ENCODE assay signal across 8 cellular contexts in genomic region chr12:62192486-62193250, GRCh38.
DNase-seq lines count a peak whose midpoint lies in the region; ATAC-seq lines count a peak whose summit lies in the region.

No MANE protein-coding gene starts in this region.

- H3K36me3 ChIP-seq in endocrine pancreas (ENCODE audit: control insufficient read depth, insufficient read depth, low read length): no peaks in the 10 kb centered on the region
- H3K36me3 ChIP-seq in mesendoderm (ENCODE audit: control insufficient read depth, insufficient read depth, low read length): no peaks in the 10 kb centered on the region

- H3K27me3 ChIP-seq in endocrine pancreas (ENCODE audit: control insufficient read depth, insufficient read depth, low read length) (peaks cover 12% of the 10 kb centered on the region), mesendoderm (ENCODE audit: insufficient read depth, low read length, poor library complexity) (peaks cover 17% of the 10 kb centered on the region)

- H3K18ac ChIP-seq in mesendoderm (ENCODE audit: low read length): no peak overlapping the region

- no peaks in the 10 kb centered on the region for H3K9me3 ChIP-seq in endocrine pancreas (ENCODE audit: control insufficient read depth, low read length)

- H2BK5ac ChIP-seq in mesendoderm (ENCODE audit: low read length): no peak overlapping the region

- no peak overlapping the region for H4K8ac ChIP-seq in mesendoderm (ENCODE audit: low read depth, low read length)

- H2AK5ac ChIP-seq in mesendoderm (ENCODE audit: low read length): no peak overlapping the region

- H3K23ac ChIP-seq in mesendoderm (ENCODE audit: low read length): no peak overlapping the region

- H3K9ac ChIP-seq in endocrine pancreas (ENCODE audit: control insufficient read depth, insufficient read depth, low read length) (no peak overlapping the region), mesendoderm (ENCODE audit: low read length) (no peak overlapping the region)

- no peak overlapping the region for H3K27ac ChIP-seq in mesendoderm (ENCODE audit: low read depth, low read length)

- DNase-seq in Caki2 (ENCODE audit: low read depth) (peak; percentile 67), NCI-H524 treated with DMSO at 0.1 percent for 48 hours (lab: John Stamatoyannopoulos, UW) (peak; percentile 70), mesendoderm (peak; percentile 92)
- peak; percentile 15 for DNase-seq in activated CD4-positive, alpha-beta T cell treated with anti-CD3 and anti-CD28 coated beads, Interleukin-2, amount 50 U/mL, for 4 hours
- peak; percentile 13 to 80 (median 48) for DNase-seq in stimulated activated naive CD4-positive, alpha-beta T cell (lab: John Stamatoyannopoulos, UW)

- no peak overlapping the region for H4K5ac ChIP-seq in mesendoderm (ENCODE audit: low read length)

- H3K4ac ChIP-seq in mesendoderm (ENCODE audit: low read depth, low read length): no peak overlapping the region

- H3K56ac ChIP-seq in mesendoderm (ENCODE audit: low read length): no peak overlapping the region

- H3K79me1 ChIP-seq in mesendoderm (ENCODE audit: low read length): no peaks in the 10 kb centered on the region

- in situ Hi-C loops in Caki2 (cut with HindIII; ENCODE audit: low pct_unique_long_range_greater_than_20kb, low sequenced_read_pairs): no loop called here

- H3K4me2 ChIP-seq in mesendoderm (ENCODE audit: low read length): peak overlapping the region; percentile 86

- no CpG with 5 or more reads among the region's 20 CpGs for WGBS in mesendoderm (ENCODE audit: extremely low coverage, insufficient coverage, low lambda C conversion rate)

- H2BK120ac ChIP-seq in mesendoderm (ENCODE audit: low read depth, low read length): no peak overlapping the region

- H3K4me3 ChIP-seq in endocrine pancreas (ENCODE audit: control insufficient read depth, insufficient read depth, low read length): peak overlapping the region; percentile 19
- no peak overlapping the region for H3K4me3 ChIP-seq in mesendoderm (ENCODE audit: low read length)

- ATAC-seq in GM19467 (IDR thresholded peaks at IDR 0.05; ENCODE audit: unreplicated experiment) (peak; percentile 87), HG03565 (IDR thresholded peaks at IDR 0.05; ENCODE audit: unreplicated experiment) (peak; percentile 90)

- H3K4me1 ChIP-seq in endocrine pancreas (ENCODE audit: control insufficient read depth, insufficient read depth, low read length) (no peaks in the 10 kb centered on the region), mesendoderm (ENCODE audit: control insufficient read depth, low read depth, low read length) (no peaks in the 10 kb centered on the region)

- no peak overlapping the region for H2BK15ac ChIP-seq in mesendoderm (replicated peaks; ENCODE audit: low read depth)

- H3K79me2 ChIP-seq in mesendoderm (ENCODE audit: control insufficient read depth, insufficient read depth, low read length): no peaks in the 10 kb centered on the region

Comparison
In these comparisons a context has a peak if more than half of its experiments do, and no peak if none do; other contexts are left out.
1. DNase-seq: peak in every context shown above with its lines; median percentile 92 in mesendoderm; 70 in NCI-H524 treated with DMSO at 0.1 percent for 48 hours; 67 in Caki2; 48 in stimulated activated naive CD4-positive, alpha-beta T cell; 15 in activated CD4-positive, alpha-beta T cell treated with anti-CD3 and anti-CD28 coated beads, Interleukin-2, amount 50 U/mL, for 4 hours.